8 cellular contexts compared by ENCODE assay signal in the genomic region with DNA sequence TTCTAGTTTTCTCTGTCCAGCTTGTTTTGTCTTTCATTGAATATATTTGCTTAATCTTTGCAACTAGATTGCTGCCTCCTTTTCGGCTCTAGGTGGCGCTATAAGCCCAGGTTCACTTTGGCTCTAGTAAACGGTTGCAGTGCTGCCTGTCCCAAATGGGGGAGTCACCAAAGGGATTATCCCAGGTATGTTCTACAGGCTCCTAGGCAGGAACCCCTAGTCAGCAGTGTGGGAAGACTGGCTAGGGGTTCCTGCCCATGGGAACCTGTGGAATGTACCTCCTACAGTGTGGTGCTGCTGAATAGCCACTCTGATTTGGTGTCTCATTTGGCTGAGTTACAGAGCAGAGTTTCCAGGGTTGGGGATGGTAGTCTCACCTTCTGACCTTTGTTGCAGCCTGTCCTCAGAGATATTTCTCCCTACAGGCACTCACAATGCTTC.
DNase-seq lines count a peak whose midpoint lies in the region; FAIRE-seq and TF ChIP-seq lines count a peak whose summit lies in the region.

No MANE protein-coding gene starts in this region.

- no peaks in the 10 kb centered on the region for H3K9me3 Mint-ChIP-seq in Caco-2 (ENCODE audit: unreplicated experiment)

- H3K27ac ChIP-seq in PC-9: no peak overlapping the region
- H3K27ac ChIP-seq in sigmoid colon: no peak overlapping the region
- no peak overlapping the region for H3K27ac ChIP-seq in tibial artery

- H3K27ac Mint-ChIP-seq in Caco-2 (ENCODE audit: unreplicated experiment): no peak overlapping the region

- intact Hi-C loops in Caco-2 (cut with micrococcal nuclease; ENCODE audit: unreplicated experiment) (loop anchor here (1.0 to 10.0 kb wide), 6 partner anchors 65 to 435 kb away; partner anchors contain the start of gene LHFPL2), PC-9 (cut with micrococcal nuclease; ENCODE audit: unreplicated experiment) (loop anchor here (5.0 kb wide), 1 partner anchor 232 kb away; no protein-coding TSS in a partner anchor), sigmoid colon (cut with DNase I) (loop anchor here (10.0 kb wide), 1 partner anchor 65 kb away; no protein-coding TSS in a partner anchor), tibial artery (cut with DNase I; ENCODE audit: low total_unique reads) (loop anchor here (10.0 kb wide), 1 partner anchor 245 kb away; no protein-coding TSS in a partner anchor)

- H4K20me1 ChIP-seq in PC-9 (ENCODE audit: insufficient read depth): no peaks in the 10 kb centered on the region

- no peak overlapping the region for H2AFZ ChIP-seq in PC-9

- no peaks in the 10 kb centered on the region for H3K9me2 ChIP-seq in PC-9 (ENCODE audit: insufficient read depth)

- H3K4me1 Mint-ChIP-seq in Caco-2 (ENCODE audit: low read depth, unreplicated experiment): no peaks in the 10 kb centered on the region

- FAIRE-seq in H54 (lab: Jason Lieb, UNC): peak; percentile 55

- BruUV-seq in Caco-2 (replicated peaks; lab: Mats Ljungman, UMichigan) (no TSS peak), PC-9 (replicated peaks; lab: Mats Ljungman, UMichigan) (no TSS peak)

- no peaks in the 10 kb centered on the region for H3K27me3 ChIP-seq in Caco-2 (replicated peaks; ENCODE audit: control insufficient read depth, insufficient read depth, low read length)
- H3K27me3 ChIP-seq in PC-9 (ENCODE audit: insufficient read depth, low read depth): no peaks in the 10 kb centered on the region
- H3K27me3 ChIP-seq in sigmoid colon: no peaks in the 10 kb centered on the region
- H3K27me3 ChIP-seq in tibial artery: no peaks in the 10 kb centered on the region

- 0 out of 2 replicates have a peak, but pooled peaks cover 4% of the 10 kb centered on the region for H3K4me1 ChIP-seq in Caco-2
- H3K4me1 ChIP-seq in PC-9 (replicated peaks; ENCODE audit: insufficient read depth): 0 out of 2 replicates have a peak, but pooled peaks cover 5% of the 10 kb centered on the region
- H3K4me1 ChIP-seq in sigmoid colon: peaks cover 0 to 6% (median 2%) of the 10 kb centered on the region in 4 donors
- no peaks in the 10 kb centered on the region for H3K4me1 ChIP-seq in tibial artery

- no peak overlapping the region for H3K4me3 Mint-ChIP-seq in Caco-2 (ENCODE audit: unreplicated experiment)

- CTCF ChIA-PET in Caco-2 (lab: Charles Lee) (interaction anchor here (0.7 to 2.1 kb wide), 13 partner anchors 8 to 123 kb away, joined by 3 to 18 read pairs (median 4); partner anchors contain the start of gene ARSB), PC-9 (lab: Charles Lee) (interaction anchor here (0.6 to 1.1 kb wide), 2 partner anchors 64 to 233 kb away, joined by 4 to 5 read pairs; no protein-coding TSS in a partner anchor)

- no peaks in the 10 kb centered on the region for H3K79me2 ChIP-seq in PC-9 (ENCODE audit: low read depth)

- H3K9me3 ChIP-seq in Caco-2 (no peaks in the 10 kb centered on the region), PC-9 (ENCODE audit: insufficient read depth, low read depth) (no peaks in the 10 kb centered on the region), sigmoid colon (no peaks in the 10 kb centered on the region), tibial artery (peaks cover 0 to 11% (median 5%) of the 10 kb centered on the region in 3 donors)

- TF ChIP-seq CTCF in Caco-2 (IDR thresholded peaks at IDR 0.05; ENCODE audit: insufficient read depth in 1 of 2, low read depth in 1 of 2, low read length in 1 of 2, severe bottlenecking in 1 of 2, unreplicated experiment in 1 of 2) (peak; percentile 69 to 86), PC-9 (conservative IDR thresholded peaks at IDR 0.05) (peak; percentile 83), epithelial cell of proximal tubule (conservative IDR thresholded peaks at IDR 0.05; ENCODE audit: low read depth, low read length) (peak; percentile 91), sigmoid colon (IDR thresholded peaks at IDR 0.05) (peak in 3 of 4 experiments; percentile 21 to 25 (median 23)), tibial artery (IDR thresholded peaks at IDR 0.05) (peak in 1 of 2 experiments; percentile 25)

- H3K4me2 ChIP-seq in PC-9: no peak overlapping the region

- H3K36me3 Mint-ChIP-seq in Caco-2 (ENCODE audit: insufficient read depth, unreplicated experiment): no peaks in the 10 kb centered on the region

- TF ChIP-seq POLR2A in H54 (IDR thresholded peaks at IDR 0.05; ENCODE audit: low read depth, low read length) (no peak), sigmoid colon (IDR thresholded peaks at IDR 0.05) (no peak)

- DNase-seq in Caco-2: peak; percentile 71
- peak; percentile 12 for DNase-seq in H54 (ENCODE audit: insufficient read length, low spot score)
- peak; percentile 15 to 53 for DNase-seq in PC-9
- DNase-seq in epithelial cell of proximal tubule (ENCODE audit: low read depth): no peak
- no peak for DNase-seq in sigmoid colon
- DNase-seq in activated T-cell treated with anti-CD3 and anti-CD28 coated beads for 4 hours: no peak
- DNase-seq in activated T-cell treated with anti-CD3 and anti-CD28 coated beads, Interleukin-2, amount 50 U/mL, for 48 hours: no peak
- no peak for DNase-seq in tibial artery

- WGBS in sigmoid colon, 2 donors: 6 to 33% methylated on average over 3 of the region's 3 CpGs

- no peak for TF ChIP-seq EP300 in sigmoid colon (IDR thresholded peaks at IDR 0.05)

- H3K4me3 ChIP-seq in Caco-2 (ENCODE audit: low read depth, low read length): no peak overlapping the region
- no peak overlapping the region for H3K4me3 ChIP-seq in PC-9
- no peak overlapping the region for H3K4me3 ChIP-seq in epithelial cell of proximal tubule (ENCODE audit: low read depth, low read length)
- no peak overlapping the region for H3K4me3 ChIP-seq in sigmoid colon
- H3K4me3 ChIP-seq in tibial artery: no peak overlapping the region

- no peaks in the 10 kb centered on the region for H3K36me3 ChIP-seq in Caco-2 (ENCODE audit: control insufficient read depth, insufficient read depth, low read length)
- H3K36me3 ChIP-seq in PC-9 (ENCODE audit: low read depth): no peaks in the 10 kb centered on the region
- no peaks in the 10 kb centered on the region for H3K36me3 ChIP-seq in sigmoid colon
- H3K36me3 ChIP-seq in tibial artery: no peaks in the 10 kb centered on the region

- POLR2A ChIA-PET in Caco-2 (lab: Charles Lee): no interaction called here
- POLR2A ChIA-PET in PC-9 (lab: Charles Lee; ENCODE audit: unreplicated experiment): interaction anchor here (0.6 to 0.7 kb wide), 2 partner anchors 217 to 374 kb away, joined by 3 to 6 read pairs; no protein-coding TSS in a partner anchor

- H3F3A ChIP-seq in PC-9 (ENCODE audit: insufficient read depth, low read depth): 0 out of 2 replicates have a peak, but pooled peaks cover 5% of the 10 kb centered on the region

- H3K27me3 Mint-ChIP-seq in Caco-2 (ENCODE audit: insufficient read depth, unreplicated experiment): no peaks in the 10 kb centered on the region

Comparison
In these comparisons a context has a peak if more than half of its experiments do, and no peak if none do; other contexts are left out.
1. DNase-seq: peak in Caco-2 (2 of 2), H54 (single experiment) and PC-9 (2 of 2); none in epithelial cell of proximal tubule (single experiment), sigmoid colon (single experiment), activated T-cell treated with anti-CD3 and anti-CD28 coated beads for 4 hours (single experiment), activated T-cell treated with anti-CD3 and anti-CD28 coated beads, Interleukin-2, amount 50 U/mL, for 48 hours (0 of 2) and tibial artery (0 of 2).